Comparison of ENCODE assay signal across 1 cellular context in genomic region chr5:115844321-115844817, GRCh38.
TF ChIP-seq lines count a peak whose summit lies in the region.

No MANE protein-coding gene starts in this region.

TF ChIP-seq in HepG2, 621 proteins besides CTCF, POLR2A, EP300 and RAD21 (continued from another document and continues in another):
- TF ChIP-seq FOXA1 (IDR thresholded peaks at IDR 0.05) (no peak), FOXA1 (CRISPR knock-in tag; IDR thresholded peaks at IDR 0.05) (peak; percentile 25; the same call in 1 of the 2 replicates), ZNF530 (CRISPR knock-in tag; IDR thresholded peaks at IDR 0.05; ENCODE audit: low read depth) (no peak), ZNF672 (CRISPR knock-in tag; IDR thresholded peaks at IDR 0.05) (no peak), ZNF350 (CRISPR knock-in tag; IDR thresholded peaks at IDR 0.05; ENCODE audit: borderline replicate concordance, low read depth) (no peak), ERF (CRISPR knock-in tag; IDR thresholded peaks at IDR 0.05) (no peak), ZNF577 (CRISPR knock-in tag; IDR thresholded peaks at IDR 0.05; ENCODE audit: borderline replicate concordance, low read depth) (no peak), GATAD1 (CRISPR knock-in tag; IDR thresholded peaks at IDR 0.05) (peak; percentile 32; the same call in 1 of the 2 replicates), RARA (CRISPR knock-in tag; IDR thresholded peaks at IDR 0.05) (0 out of 2 replicates have a peak, but pooled peaks have one; percentile 17), SP4 (CRISPR knock-in tag; IDR thresholded peaks at IDR 0.05) (no peak), RXRB (CRISPR knock-in tag; IDR thresholded peaks at IDR 0.05; ENCODE audit: borderline replicate concordance) (no peak), KAT7 (CRISPR knock-in tag; IDR thresholded peaks at IDR 0.05; ENCODE audit: borderline replicate concordance) (0 out of 2 replicates have a peak, but pooled peaks have one; percentile 28), PHF20 (CRISPR knock-in tag; IDR thresholded peaks at IDR 0.05) (no peak), POLR2AphosphoS5 (IDR thresholded peaks at IDR 0.05; ENCODE audit: low read depth, low read length) (no peak), ZNF292 (CRISPR knock-in tag; IDR thresholded peaks at IDR 0.05; ENCODE audit: borderline replicate concordance, low read depth) (peak; percentile 71; the same call in 1 of the 2 replicates), LCORL (IDR thresholded peaks at IDR 0.05) (peak; percentile 54; the same call in 1 of the 2 replicates), LCORL (CRISPR knock-in tag; IDR thresholded peaks at IDR 0.05) (0 out of 2 replicates have a peak, but pooled peaks have one; percentile 38), TARDBP (CRISPR knock-in tag; IDR thresholded peaks at IDR 0.05) (no peak), HIC2 (CRISPR knock-in tag; IDR thresholded peaks at IDR 0.05; ENCODE audit: low read depth) (no peak), FOXA3 (CRISPR knock-in tag; IDR thresholded peaks at IDR 0.05) (0 out of 2 replicates have a peak, but pooled peaks have one; percentile 48), MAFK (conservative IDR thresholded peaks at IDR 0.05 in 1 of 2, IDR thresholded peaks at IDR 0.05 in 1 of 2; ENCODE audit: low read length in 2 of 2) (no peak), CBX5 (CRISPR knock-in tag; IDR thresholded peaks at IDR 0.05; ENCODE audit: borderline replicate concordance) (no peak), FOXK1 (CRISPR knock-in tag; IDR thresholded peaks at IDR 0.05; ENCODE audit: borderline replicate concordance, low read depth) (peak; percentile 34; the same call in 1 of the 2 replicates), ZNF687 (CRISPR knock-in tag; IDR thresholded peaks at IDR 0.05) (no peak), FOSL2 (CRISPR knock-in tag; IDR thresholded peaks at IDR 0.05) (0 out of 2 replicates have a peak, but pooled peaks have one; percentile 18), TEAD3 (CRISPR knock-in tag; optimal IDR thresholded peaks at IDR 0.05; ENCODE audit: borderline replicate concordance) (peak; percentile 95), ZBTB4 (CRISPR knock-in tag; IDR thresholded peaks at IDR 0.05; ENCODE audit: borderline replicate concordance) (no peak), HDAC2 (CRISPR knock-in tag; IDR thresholded peaks at IDR 0.05) (peak; percentile 51; the same call in 1 of the 2 replicates), GATAD2A (CRISPR knock-in tag; IDR thresholded peaks at IDR 0.05) (peak; percentile 59; the same call in 1 of the 2 replicates), ELF1 (CRISPR knock-in tag; IDR thresholded peaks at IDR 0.05) (no peak), MAX (IDR thresholded peaks at IDR 0.05) (peak; percentile 81), TCF7L2 (IDR thresholded peaks at IDR 0.05; ENCODE audit: low read depth, low read length) (0 out of 2 replicates have a peak, but pooled peaks have one; percentile 35), ZBTB14 (CRISPR knock-in tag; IDR thresholded peaks at IDR 0.05) (no peak), TCF7 (IDR thresholded peaks at IDR 0.05; ENCODE audit: low read depth) (peak; percentile 80), DRAP1 (CRISPR knock-in tag; IDR thresholded peaks at IDR 0.05) (0 out of 2 replicates have a peak, but pooled peaks have one; percentile 18), ZZZ3 (CRISPR knock-in tag; IDR thresholded peaks at IDR 0.05; ENCODE audit: borderline replicate concordance) (no peak), PAXIP1 (CRISPR knock-in tag; conservative IDR thresholded peaks at IDR 0.05) (peak; percentile 27; the same call in 1 of the 2 replicates), DMAP1 (CRISPR knock-in tag; IDR thresholded peaks at IDR 0.05) (peak; percentile 81), ZMYM4 (CRISPR knock-in tag; IDR thresholded peaks at IDR 0.05) (0 out of 2 replicates have a peak, but pooled peaks have one; percentile 33), ZSCAN9 (CRISPR knock-in tag; IDR thresholded peaks at IDR 0.05; ENCODE audit: borderline replicate concordance) (no peak), MNT (IDR thresholded peaks at IDR 0.05) (peak; percentile 31; the same call in 1 of the 2 replicates), USF2 (IDR thresholded peaks at IDR 0.05; ENCODE audit: low read depth, low read length) (no peak), USF2 (CRISPR knock-in tag; IDR thresholded peaks at IDR 0.05; ENCODE audit: borderline replicate concordance) (no peak), CREB1 (IDR thresholded peaks at IDR 0.05) (no peak), CREB1 (CRISPR knock-in tag; IDR thresholded peaks at IDR 0.05) (0 out of 2 replicates have a peak, but pooled peaks have one; percentile 36), ZBTB3 (CRISPR knock-in tag; IDR thresholded peaks at IDR 0.05; ENCODE audit: borderline replicate concordance, low read depth) (no peak), ZNF775 (CRISPR knock-in tag; IDR thresholded peaks at IDR 0.05; ENCODE audit: borderline replicate concordance) (no peak), ZSCAN20 (CRISPR knock-in tag; IDR thresholded peaks at IDR 0.05; ENCODE audit: borderline replicate concordance) (no peak)
